ENCODE assay signal across 18 cellular contexts in genomic region chr1:12109901-12110300, GRCh38. TPM values are rescaled to one million over a fixed set of nuclear protein-coding genes. Genes with fewer than 3 reads are reported as not detected.
DNase-seq lines count a peak whose midpoint lies in the region; ATAC-seq and TF ChIP-seq lines count a peak whose summit lies in the region.
"Had no signal": no experiment of that assay in that cellular context is flagged by ENCODE, and none has a peak within 500 bp of the region (broad histone marks: within the 10 kb centered on the region; RNA-seq: fewer than 3 reads in every experiment).

No MANE protein-coding gene starts in this region.

- no TSS peak for BruUV-seq in OCI-LY7 (replicated peaks; lab: Mats Ljungman, UMichigan)

- POLR2A ChIA-PET in OCI-LY7 (lab: Charles Lee) = no interaction called here

- no peaks in the 10 kb centered on the region for H3K79me2 ChIP-seq in OCI-LY7 (ENCODE audit: insufficient read depth, low read depth, low read length)

- no peaks in the 10 kb centered on the region for H3K36me3 Mint-ChIP-seq in neural crest cell (ENCODE audit: low read depth)
- H3K36me3 Mint-ChIP-seq in stimulated activated naive B cell treated with anti-CD40 and anti-IgM and Interleukin-4, amounts not matched to agents 10 μg/mL and 1 μg/mL and 100 μg/mL, for 72 hours = peaks cover 0 to 17% of the 10 kb centered on the region in 2 donors
- H3K36me3 Mint-ChIP-seq: CD14-positive monocyte; CD8-positive, alpha-beta memory T cell had no signal

- no peaks in the 10 kb centered on the region for H3K36me3 ChIP-seq in OCI-LY7 (ENCODE audit: insufficient read depth, low read length)

- intact Hi-C loops in posterior vena cava (cut with DNase I) (loop anchor here in 1 of 2 donors (5.0 kb wide), 1 partner anchor 1467 kb away; no protein-coding TSS in a partner anchor), OCI-LY7 (cut with micrococcal nuclease; ENCODE audit: unreplicated experiment) (no loop called here)

- no peaks in the 10 kb centered on the region for H3K9me3 ChIP-seq in OCI-LY7 (ENCODE audit: low read length)

- TF ChIP-seq CTCF in neural crest cell (conservative IDR thresholded peaks at IDR 0.05) (no peak), OCI-LY7 (conservative IDR thresholded peaks at IDR 0.05; ENCODE audit: low read length) (no peak)

- H3K4me3 ChIP-seq in OCI-LY7 (ENCODE audit: low read depth, low read length, poor library complexity, severe bottlenecking) = no peak overlapping the region
- H3K4me3 ChIP-seq: GM12878 had no signal

- H3K9me2 ChIP-seq in OCI-LY7 (ENCODE audit: insufficient read depth, low read length) = no peaks in the 10 kb centered on the region

- no peak overlapping the region for H3K4me3 Mint-ChIP-seq in neural crest cell
- H3K4me3 Mint-ChIP-seq in stimulated activated naive B cell treated with anti-CD40 and anti-IgM and Interleukin-4, amounts not matched to agents 10 μg/mL and 1 μg/mL and 100 μg/mL, for 72 hours = no peak overlapping the region
- H3K4me3 Mint-ChIP-seq: CD14-positive monocyte; CD4-positive, alpha-beta T cell had no signal

- ATAC-seq in stimulated activated naive B cell treated with anti-CD40 and anti-IgM and Interleukin-4, amounts not matched to agents 10 μg/mL and 1 μg/mL and 100 μg/mL, for 72 hours (replicated peaks) = no peak
- ATAC-seq: GM12878 had no signal

- peak overlapping the region; percentile 85 for H3K27ac Mint-ChIP-seq in neural crest cell (ENCODE audit: unreplicated experiment)
- peak overlapping the region; percentile 26 for H3K27ac Mint-ChIP-seq in stimulated activated naive B cell treated with anti-CD40 and anti-IgM and Interleukin-4, amounts not matched to agents 10 μg/mL and 1 μg/mL and 100 μg/mL, for 72 hours
- H3K27ac Mint-ChIP-seq: CD4-positive, alpha-beta T cell; CD8-positive, alpha-beta memory T cell had no signal

- H3K4me1 Mint-ChIP-seq in neural crest cell = peaks cover 9% of the 10 kb centered on the region
- H3K4me1 Mint-ChIP-seq in stimulated activated naive B cell treated with anti-CD40 and anti-IgM and Interleukin-4, amounts not matched to agents 10 μg/mL and 1 μg/mL and 100 μg/mL, for 72 hours = peaks cover 8% of the 10 kb centered on the region in 2 donors
- H3K4me1 Mint-ChIP-seq: CD14-positive monocyte had no signal

- H3K27me3 Mint-ChIP-seq in neural crest cell (ENCODE audit: low read depth) = peaks cover 13% of the 10 kb centered on the region
- H3K27me3 Mint-ChIP-seq in stimulated activated naive B cell treated with anti-CD40 and anti-IgM and Interleukin-4, amounts not matched to agents 10 μg/mL and 1 μg/mL and 100 μg/mL, for 72 hours = peaks cover 0 to 6% of the 10 kb centered on the region in 2 donors
- H3K27me3 Mint-ChIP-seq: CD4-positive, alpha-beta T cell; CD8-positive, alpha-beta memory T cell had no signal

- DNase-seq in neural crest cell (ENCODE audit: low read depth, low spot score) (no peak), posterior vena cava (ENCODE audit: low spot score) (peak; percentile 68), OCI-LY7 (ENCODE audit: low spot score) (no peak), epidermal melanocyte (ENCODE audit: insufficient read length, low spot score) (no peak)
- DNase-seq in stimulated activated naive B cell treated with anti-CD40 and anti-IgM and Interleukin-4, amounts not matched to agents 10 μg/mL and 1 μg/mL and 100 μg/mL, for 72 hours = no peak
- no peak for DNase-seq in activated naive CD4-positive, alpha-beta T cell treated with anti-CD3 and anti-CD28 coated beads, Interleukin-2, amount 50 U/mL, for 16 hours
- DNase-seq: CD4-positive, alpha-beta T cell; CD8-positive, alpha-beta memory T cell; DMS 273 treated with DMSO at 0.1 percent for 48 hours; DMS79; EL; GDM1; GOT3; HCEC 1CT had no signal

- H4K20me1 ChIP-seq in OCI-LY7 (ENCODE audit: insufficient read depth, low read length) = no peaks in the 10 kb centered on the region

- H3K27ac ChIP-seq in OCI-LY7 (ENCODE audit: low read depth, low read length, poor library complexity, severe bottlenecking) = no peak overlapping the region

- H3K9me3 Mint-ChIP-seq in neural crest cell = no peaks in the 10 kb centered on the region
- no peaks in the 10 kb centered on the region for H3K9me3 Mint-ChIP-seq in stimulated activated naive B cell treated with anti-CD40 and anti-IgM and Interleukin-4, amounts not matched to agents 10 μg/mL and 1 μg/mL and 100 μg/mL, for 72 hours
- H3K9me3 Mint-ChIP-seq: CD14-positive monocyte; CD4-positive, alpha-beta T cell; CD8-positive, alpha-beta memory T cell had no signal

- no peak overlapping the region for H3K4me2 ChIP-seq in OCI-LY7 (ENCODE audit: low read length)

- no peak overlapping the region for H2AFZ ChIP-seq in OCI-LY7 (ENCODE audit: low read length)

- CTCF ChIA-PET in OCI-LY7 (lab: Charles Lee; ENCODE audit: unreplicated experiment) = no interaction called here

- no peaks in the 10 kb centered on the region for H3K4me1 ChIP-seq in OCI-LY7 (ENCODE audit: insufficient read depth, low read length, poor library complexity, severe bottlenecking)

RNA-seq across cellular contexts. Expression of gene TNFRSF8, which starts 46.8 kb away (rescaled TPM):
- total RNA-seq in neural crest cell (not detected in 2 replicates), posterior vena cava (1 to 10 TPM in 1 of 2 donors, under 1 TPM in 1; 1.00 to 1.3 TPM), OCI-LY7 (2022) (0.09 and 0.29 TPM in 2 replicates)
- not detected in 2 replicates for total RNA-seq in OCI-LY7 (2014; rRNA removed; shearing (Covaris generic))
- total RNA-seq: A673 had no signal

RNA-seq across cellular contexts. Expression of gene TNFRSF1B, which starts 56.9 kb away (rescaled TPM):
- 3.1 and 3.3 TPM in 2 replicates for total RNA-seq in neural crest cell
- 10 to 100 TPM; 37.6 to 38.1 TPM for total RNA-seq in posterior vena cava
- not detected in 2 replicates for total RNA-seq in OCI-LY7 (2014; rRNA removed; shearing (Covaris generic))
- not detected in 2 replicates for total RNA-seq in OCI-LY7 (2022)
- total RNA-seq: A172, A673 had no signal
